Comparison of ENCODE assay signal across 8 cellular contexts in genomic region chr1:1505366-1505798, GRCh38. TPM values are rescaled to one million over a fixed set of nuclear protein-coding genes. Genes with fewer than 3 reads are reported as not detected.
DNase-seq lines count a peak whose midpoint lies in the region; ATAC-seq and TF ChIP-seq lines count a peak whose summit lies in the region.
"Not testable (repeated sequence)": the region's sequence is repeated elsewhere in the genome, so short reads cannot be mapped to it uniquely, and the experiment has no call there.

No MANE protein-coding gene starts in this region.

- TF ChIP-seq POLR2A in suprapubic skin (IDR thresholded peaks at IDR 0.05) = not testable (repeated sequence)

- intact Hi-C loops in ascending aorta (cut with DNase I) = not testable (repeated sequence)

- peak; percentile 53 for ATAC-seq in HG02642 (IDR thresholded peaks at IDR 0.05; ENCODE audit: poor library complexity, unreplicated experiment)

- H3K9me3 ChIP-seq in ascending aorta; cardiac muscle cell (ENCODE audit: low read depth); suprapubic skin: not testable (repeated sequence)

- not testable (repeated sequence) for TF ChIP-seq EP300 in suprapubic skin (IDR thresholded peaks at IDR 0.05)

- not testable (repeated sequence) for H3K36me3 Mint-ChIP-seq in T-helper 1 cell treated with Interleukin-12 subunit alpha and Interleukin-12 subunit beta and Interleukin-4 antibody, amounts not matched to agents 30 μg/mL and 1 μg/mL, for 36 hours (ENCODE audit: low read depth); nephron (ENCODE audit: low read depth)

- H3K27ac ChIP-seq in ascending aorta = peak overlapping the region; percentile 14 to 53
- H3K27ac ChIP-seq in cardiac muscle cell = peak overlapping the region; percentile 90
- peak overlapping the region; percentile 76 for H3K27ac ChIP-seq in suprapubic skin

- H3K36me3 ChIP-seq in ascending aorta, cardiac muscle cell, suprapubic skin: not testable (repeated sequence)

- not testable (repeated sequence) for H3K4me3 ChIP-seq in ascending aorta
- H3K4me3 ChIP-seq in cardiac muscle cell (peak overlapping the region; percentile 6), suprapubic skin (peak overlapping the region; percentile 28)

- H3K4me1 Mint-ChIP-seq in T-helper 1 cell treated with Interleukin-12 subunit alpha and Interleukin-12 subunit beta and Interleukin-4 antibody, amounts not matched to agents 30 μg/mL and 1 μg/mL, for 36 hours (ENCODE audit: low read depth) = peaks cover 15% of the 10 kb centered on the region
- peaks cover 13% of the 10 kb centered on the region for H3K4me1 Mint-ChIP-seq in nephron

- TF ChIP-seq CTCF in ascending aorta (IDR thresholded peaks at IDR 0.05) (peak in 1 of 3 experiments; percentile 24), cardiac muscle cell (IDR thresholded peaks at IDR 0.05; ENCODE audit: low read depth, low read length) (peak; percentile 33), nephron (IDR thresholded peaks at IDR 0.05; ENCODE audit: unreplicated experiment in 3 of 3) (peak in 1 of 3 experiments; percentile 49), suprapubic skin (IDR thresholded peaks at IDR 0.05) (peak in 1 of 2 donors; percentile 18)

- not testable (repeated sequence) for H3K4me1 ChIP-seq in ascending aorta; cardiac muscle cell (ENCODE audit: low read depth)
- H3K4me1 ChIP-seq in suprapubic skin = peaks cover 13% of the 10 kb centered on the region

- H3K9me3 Mint-ChIP-seq in T-helper 1 cell treated with Interleukin-12 subunit alpha and Interleukin-12 subunit beta and Interleukin-4 antibody, amounts not matched to agents 30 μg/mL and 1 μg/mL, for 36 hours; nephron: not testable (repeated sequence)

- WGBS in suprapubic skin = 5% methylated on average over 8 of the region's 22 CpGs

- H3K4me3 Mint-ChIP-seq in T-helper 1 cell treated with Interleukin-12 subunit alpha and Interleukin-12 subunit beta and Interleukin-4 antibody, amounts not matched to agents 30 μg/mL and 1 μg/mL, for 36 hours = peak overlapping the region; percentile 80
- peak overlapping the region; percentile 77 to 79 (median 78) for H3K4me3 Mint-ChIP-seq in nephron

- not testable (repeated sequence) for H3K27me3 Mint-ChIP-seq in T-helper 1 cell treated with Interleukin-12 subunit alpha and Interleukin-12 subunit beta and Interleukin-4 antibody, amounts not matched to agents 30 μg/mL and 1 μg/mL, for 36 hours (ENCODE audit: low read depth); nephron (ENCODE audit: low read depth)

- DNase-seq in DMS153 (lab: John Stamatoyannopoulos, UW) (peak; percentile 67), NCI-H2171 treated with DMSO at 0.1 percent for 48 hours (lab: John Stamatoyannopoulos, UW) (peak; percentile 58), cardiac muscle cell (ENCODE audit: low read depth in 1 of 2, low spot score in 1 of 2) (peak; percentile 21 to 38)
- DNase-seq in ascending aorta (ENCODE audit: low spot score in 2 of 2); suprapubic skin (ENCODE audit: low spot score in 2 of 2): not testable (repeated sequence)

- H3K27me3 ChIP-seq in ascending aorta, cardiac muscle cell, suprapubic skin: not testable (repeated sequence)

- H3K27ac Mint-ChIP-seq in T-helper 1 cell treated with Interleukin-12 subunit alpha and Interleukin-12 subunit beta and Interleukin-4 antibody, amounts not matched to agents 30 μg/mL and 1 μg/mL, for 36 hours = peak overlapping the region; percentile 93
- H3K27ac Mint-ChIP-seq in nephron = peak overlapping the region; percentile 92 to 99 (median 98)

RNA-seq across cellular contexts. Expression of gene ATAD3A, which starts 6.6 kb away (rescaled TPM):
- total RNA-seq in ascending aorta = 46.3 TPM
- total RNA-seq in cardiac muscle cell = 61.7 and 79.7 TPM in 2 replicates
- 74.8 and 77.9 TPM in 2 replicates for polyA plus RNA-seq in cardiac muscle cell
- 10 to 100 TPM; 15.0 to 23.2 (median 19.7) TPM for total RNA-seq in suprapubic skin

RNA-seq across cellular contexts. Expression of gene ATAD3B, which starts 33.8 kb away (rescaled TPM):
- 14.2 TPM for total RNA-seq in ascending aorta
- 28.1 and 37.4 TPM in 2 replicates for total RNA-seq in cardiac muscle cell
- 25.8 and 30.2 TPM in 2 replicates for polyA plus RNA-seq in cardiac muscle cell
- total RNA-seq in suprapubic skin = 10 to 100 TPM; 18.5 to 71.9 (median 23.7) TPM

RNA-seq across cellular contexts. Expression of gene TMEM240, which starts 35.0 kb away (rescaled TPM):
- total RNA-seq in ascending aorta = not detected
- total RNA-seq in cardiac muscle cell = 8.1 and 26.0 TPM in 2 replicates
- 6.2 and 10.4 TPM in 2 replicates for polyA plus RNA-seq in cardiac muscle cell
- total RNA-seq in suprapubic skin = 1 to 10 TPM in 3 of 4 donors, not detected in 1; 1.0 to 1.7 (median 1.1) TPM

RNA-seq across cellular contexts. Expression of gene ATAD3C, which starts 55.9 kb away (rescaled TPM):
- total RNA-seq in ascending aorta = not detected
- 0.21 and 0.28 TPM in 2 replicates for total RNA-seq in cardiac muscle cell
- 0.49 and 0.53 TPM in 2 replicates for polyA plus RNA-seq in cardiac muscle cell
- total RNA-seq in suprapubic skin = 1 to 10 TPM in 2 of 4 donors, under 1 TPM in 2; 0.32 to 4.2 (median 1.2) TPM

Comparison
In these comparisons a context has a peak if more than half of its experiments do, and no peak if none do; other contexts are left out.
1. H3K27ac ChIP-seq: peak in every context shown above with its lines; median percentile 90 in cardiac muscle cell; 76 in suprapubic skin; 34 in ascending aorta.